In genomic region chr5:137231535-137231934, GRCh38 we compare ENCODE assay signal across 21 cellular contexts.
A peak's percentile ranks its signal among the peaks of the same experiment; 100 is the strongest.
DNase-seq lines count a peak whose midpoint lies in the region; ATAC-seq and TF ChIP-seq lines count a peak whose summit lies in the region.
"Had no signal": no experiment of that assay in that cellular context is flagged by ENCODE, and none has a peak within 500 bp of the region (broad histone marks: within the 10 kb centered on the region; RNA-seq: fewer than 3 reads in every experiment).

No MANE protein-coding gene starts in this region.

- no peaks in the 10 kb centered on the region for H3K9me3 ChIP-seq in transverse colon
- H3K9me3 ChIP-seq in CD4-positive, alpha-beta memory T cell (ENCODE audit: control insufficient read depth in 1 of 2, low read length in 2 of 2): no peaks in the 10 kb centered on the region
- H3K9me3 ChIP-seq: SJCRH30 had no signal

- in situ Hi-C loops in transverse colon (cut with MboI; ENCODE audit: low pct_ligation_motif_present in 1 of 4, low pct_unique_long_range_greater_than_20kb in 1 of 4, low sequenced_read_pairs in 3 of 4): no loop called here

- H3K4me1 Mint-ChIP-seq in CD4-positive, alpha-beta memory T cell: no peaks in the 10 kb centered on the region
- H3K4me1 Mint-ChIP-seq: CD8-positive, alpha-beta memory T cell; naive B cell; stimulated activated naive B cell treated with anti-CD40 and anti-IgM and Interleukin-4, amounts not matched to agents 10 μg/mL and 1 μg/mL and 100 μg/mL, for 72 hours had no signal

- TF ChIP-seq POLR2A in transverse colon (IDR thresholded peaks at IDR 0.05): no peak

- DNase-seq in EL (peak; percentile 64), LNCaP clone FGC (ENCODE audit: low read depth) (peak; percentile 25), SW480 (ENCODE audit: low spot score) (peak; percentile 7), fibroblast of mammary gland (ENCODE audit: low read depth) (peak; percentile 27), transverse colon (no peak)
- DNase-seq in activated naive CD4-positive, alpha-beta T cell treated with Interleukin-2 at 50 U/mL for 16 hours: no peak
- DNase-seq in CD4-positive, alpha-beta memory T cell: no peak
- DNase-seq: activated CD4-positive, alpha-beta T cell treated with anti-CD3 and anti-CD28 coated beads, Interleukin-2, amount 50 U/mL, for 4 hours; CD8-positive, alpha-beta memory T cell; foreskin melanocyte; GOT3; kidney glomerular epithelial cell; mesenchymal stem cell; naive B cell; NCI-H69; OCI-M1; SJCRH30; stimulated activated naive B cell treated with anti-CD40 and anti-IgM and Interleukin-4, amounts not matched to agents 10 μg/mL and 1 μg/mL and 100 μg/mL, for 72 hours had no signal

- no peaks in the 10 kb centered on the region for H3K36me3 Mint-ChIP-seq in CD4-positive, alpha-beta memory T cell
- H3K36me3 Mint-ChIP-seq: CD8-positive, alpha-beta memory T cell; naive B cell; stimulated activated naive B cell treated with anti-CD40 and anti-IgM and Interleukin-4, amounts not matched to agents 10 μg/mL and 1 μg/mL and 100 μg/mL, for 72 hours had no signal

- TF ChIP-seq EP300 in transverse colon (IDR thresholded peaks at IDR 0.05; ENCODE audit: low read depth): no peak

- intact Hi-C loops in transverse colon (cut with DNase I; ENCODE audit: low total_unique reads): no loop called here
- intact Hi-C loops in CD4-positive, alpha-beta memory T cell (cut with micrococcal nuclease): no loop called here

- ATAC-seq in GM19397 (IDR thresholded peaks at IDR 0.05; ENCODE audit: unreplicated experiment): no peak
- ATAC-seq: sciatic nerve; stimulated activated naive B cell treated with anti-CD40 and anti-IgM and Interleukin-4, amounts not matched to agents 10 μg/mL and 1 μg/mL and 100 μg/mL, for 72 hours had no signal

- TF ChIP-seq CTCF in LNCaP clone FGC (IDR thresholded peaks at IDR 0.05; ENCODE audit: control insufficient read depth, extremely low read depth, insufficient read depth) (no peak), fibroblast of mammary gland (conservative IDR thresholded peaks at IDR 0.05; ENCODE audit: control insufficient read depth, insufficient read depth, low read depth, low read length) (no peak), transverse colon (IDR thresholded peaks at IDR 0.05) (no peak)

- H3K27me3 ChIP-seq in transverse colon: no peaks in the 10 kb centered on the region
- no peaks in the 10 kb centered on the region for H3K27me3 ChIP-seq in CD4-positive, alpha-beta memory T cell (ENCODE audit: insufficient read depth, low read length)
- H3K27me3 ChIP-seq: SJCRH30 had no signal

- no peaks in the 10 kb centered on the region for H3K4me1 ChIP-seq in transverse colon
- H3K4me1 ChIP-seq in CD4-positive, alpha-beta memory T cell (ENCODE audit: insufficient read depth, low read length): no peaks in the 10 kb centered on the region
- H3K4me1 ChIP-seq: SJCRH30 had no signal

- no peaks in the 10 kb centered on the region for H3K36me3 ChIP-seq in transverse colon
- no peaks in the 10 kb centered on the region for H3K36me3 ChIP-seq in CD4-positive, alpha-beta memory T cell (ENCODE audit: insufficient read depth, low read length)
- H3K36me3 ChIP-seq: SJCRH30 had no signal

- no peak overlapping the region for H3K4me3 Mint-ChIP-seq in CD4-positive, alpha-beta memory T cell
- H3K4me3 Mint-ChIP-seq: CD8-positive, alpha-beta memory T cell; naive B cell; stimulated activated naive B cell treated with anti-CD40 and anti-IgM and Interleukin-4, amounts not matched to agents 10 μg/mL and 1 μg/mL and 100 μg/mL, for 72 hours; T-helper 1 cell treated with Interleukin-12 subunit alpha and Interleukin-12 subunit beta and Interleukin-4 antibody, amounts not matched to agents 30 μg/mL and 1 μg/mL, for 36 hours had no signal

- H3K9me3 Mint-ChIP-seq in CD4-positive, alpha-beta memory T cell: no peaks in the 10 kb centered on the region
- H3K9me3 Mint-ChIP-seq: CD8-positive, alpha-beta memory T cell; T-helper 1 cell treated with Interleukin-12 subunit alpha and Interleukin-12 subunit beta and Interleukin-4 antibody, amounts not matched to agents 30 μg/mL and 1 μg/mL, for 36 hours had no signal

- no peak overlapping the region for H3K27ac ChIP-seq in transverse colon
- no peak overlapping the region for H3K27ac ChIP-seq in CD4-positive, alpha-beta memory T cell (ENCODE audit: low read depth, low read length)
- H3K27ac ChIP-seq: SJCRH30 had no signal

- H3K27me3 Mint-ChIP-seq in CD4-positive, alpha-beta memory T cell: peaks cover 4 to 5% of the 10 kb centered on the region in 2 donors

- POLR2A ChIA-PET in CD4-positive, alpha-beta memory T cell (lab: Charles Lee; ENCODE audit: partially characterized antibody): no interaction called here

- H3K4me3 ChIP-seq in LNCaP clone FGC (ENCODE audit: low read depth, low read length): no peak overlapping the region
- no peak overlapping the region for H3K4me3 ChIP-seq in fibroblast of mammary gland (ENCODE audit: control insufficient read depth, low read depth, low read length)
- H3K4me3 ChIP-seq in transverse colon: no peak overlapping the region
- H3K4me3 ChIP-seq in CD4-positive, alpha-beta memory T cell (ENCODE audit: low read length in 2 of 2): no peak overlapping the region
- H3K4me3 ChIP-seq: SJCRH30 had no signal

- CTCF ChIA-PET in CD4-positive, alpha-beta memory T cell (lab: Charles Lee; ENCODE audit: partially characterized antibody): no interaction called here

- no peak overlapping the region for H3K27ac Mint-ChIP-seq in CD4-positive, alpha-beta memory T cell
- H3K27ac Mint-ChIP-seq: CD8-positive, alpha-beta memory T cell; naive B cell; stimulated activated naive B cell treated with anti-CD40 and anti-IgM and Interleukin-4, amounts not matched to agents 10 μg/mL and 1 μg/mL and 100 μg/mL, for 72 hours; T-helper 1 cell treated with Interleukin-12 subunit alpha and Interleukin-12 subunit beta and Interleukin-4 antibody, amounts not matched to agents 30 μg/mL and 1 μg/mL, for 36 hours had no signal

Comparison
In these comparisons a context has a peak if more than half of its experiments do, and no peak if none do; other contexts are left out.
1. DNase-seq: peak in EL (single experiment), LNCaP clone FGC (single experiment), SW480 (single experiment) and fibroblast of mammary gland (single experiment); none in activated naive CD4-positive, alpha-beta T cell treated with Interleukin-2 at 50 U/mL for 16 hours (single experiment), transverse colon (single experiment) and CD4-positive, alpha-beta memory T cell (0 of 5).